Comparison of ENCODE assay signal across 8 cellular contexts in genomic region chr11:2901854-2902783, GRCh38. TPM values are rescaled to one million over a fixed set of nuclear protein-coding genes. Genes with fewer than 3 reads are reported as not detected.
A peak's percentile ranks its signal among the peaks of the same experiment; 100 is the strongest.
DNase-seq lines count a peak whose midpoint lies in the region; ATAC-seq, FAIRE-seq and TF ChIP-seq lines count a peak whose summit lies in the region.

No MANE protein-coding gene starts in this region.

- ATAC-seq in GM18520 (IDR thresholded peaks at IDR 0.05; ENCODE audit: unreplicated experiment) (peak; percentile 86), HG03045 (IDR thresholded peaks at IDR 0.05; ENCODE audit: unreplicated experiment) (peak; percentile 96)

- no peak for FAIRE-seq in bronchial epithelial cell (lab: Jason Lieb, UNC)

- H3K27ac ChIP-seq in WERI-Rb-1 = no peak overlapping the region

- H3K4me3 ChIP-seq in WERI-Rb-1 (ENCODE audit: low read depth, low read length) (peak overlapping the region; percentile 76), bronchial epithelial cell (ENCODE audit: low read depth, low read length) (peak overlapping the region; percentile 64)

- H3K36me3 ChIP-seq in WERI-Rb-1 (no peaks in the 10 kb centered on the region), bronchial epithelial cell (ENCODE audit: control insufficient read depth, insufficient read depth, low read length) (peaks cover 2% of the 10 kb centered on the region)

- TF ChIP-seq CTCF in WERI-Rb-1 (IDR thresholded peaks at IDR 0.05; ENCODE audit: low read depth, low read length) (no peak), bronchial epithelial cell (IDR thresholded peaks at IDR 0.05; ENCODE audit: insufficient read depth, low read length, severe bottlenecking) (no peak)

- H3K27me3 ChIP-seq in WERI-Rb-1 (ENCODE audit: insufficient read depth, low read depth, severe bottlenecking) (no peaks in the 10 kb centered on the region), bronchial epithelial cell (ENCODE audit: control insufficient read depth, insufficient read depth, low read length) (no peaks in the 10 kb centered on the region)

- DNase-seq in A172 (ENCODE audit: low spot score) = peak; percentile 94
- DNase-seq in NCI-H2171 (lab: John Stamatoyannopoulos, UW) = peak; percentile 54
- DNase-seq in WERI-Rb-1 = peak; percentile 96
- DNase-seq in bronchial epithelial cell (ENCODE audit: low read depth) = peak; percentile 79
- peak; percentile 98 for DNase-seq in islet precursor cell
- peak; percentile 93 to 94 (median 93) for DNase-seq in stimulated activated CD4-positive, alpha-beta T cell treated with anti-CD3 and anti-CD28 coated beads, Interleukin-12 subunit alpha, Interleukin-12 subunit beta, amount 100 ng/mL, for 48 hours (ENCODE audit: low read depth in 2 of 3, low spot score in 1 of 3)

- no peaks in the 10 kb centered on the region for H3K9me3 ChIP-seq in WERI-Rb-1 (ENCODE audit: severe bottlenecking)

RNA-seq across cellular contexts. Expression of gene CDKN1C, which starts 16.5 kb away (rescaled TPM):
- total RNA-seq in A172 (2014; rRNA removed; shearing (Covaris generic)) = 32.5 and 40.5 TPM in 2 replicates
- total RNA-seq in bronchial epithelial cell = 9.5 and 9.9 TPM in 2 replicates

RNA-seq across cellular contexts. Expression of gene PHLDA2, which starts 27.1 kb away (rescaled TPM):
- total RNA-seq in A172 (2014; rRNA removed; shearing (Covaris generic)) = 30.8 and 34.4 TPM in 2 replicates
- 5.0 and 11.9 TPM in 2 replicates for total RNA-seq in bronchial epithelial cell
